ENCODE assay signal across 19 cellular contexts in genomic region chr5:31516802-31517201, GRCh38. TPM values are rescaled to one million over a fixed set of nuclear protein-coding genes. Genes with fewer than 3 reads are reported as not detected.
A peak's percentile ranks its signal among the peaks of the same experiment; 100 is the strongest.
DNase-seq lines count a peak whose midpoint lies in the region; ATAC-seq lines count a peak whose summit lies in the region.
"Had no signal": no experiment of that assay in that cellular context is flagged by ENCODE, and none has a peak within 500 bp of the region (broad histone marks: within the 10 kb centered on the region; RNA-seq: fewer than 3 reads in every experiment).

No MANE protein-coding gene starts in this region.

- ATAC-seq in activated naive CD8-positive, alpha-beta T cell treated with anti-CD3 and anti-CD28 coated beads, Interleukin-2, amount 10 ng/mL, durations not matched to agents 7 days and 5 days (ENCODE audit: low read depth): peak; percentile 42
- ATAC-seq in activated naive CD8-positive, alpha-beta T cell treated with anti-CD3 and anti-CD28 coated beads, Interleukin-2, amount 50 U/mL, for 24 hours: no peak
- no peak for ATAC-seq in HG02885 (IDR thresholded peaks at IDR 0.05; ENCODE audit: poor library complexity, unreplicated experiment)
- ATAC-seq: K562, PC-3 had no signal

- H3K36me3 Mint-ChIP-seq in activated naive CD8-positive, alpha-beta T cell treated with anti-CD3 and anti-CD28 coated beads, Interleukin-2, amount 10 ng/mL, durations not matched to agents 7 days and 5 days: peaks cover 24% of the 10 kb centered on the region
- peaks cover 39% of the 10 kb centered on the region for H3K36me3 Mint-ChIP-seq in activated naive CD8-positive, alpha-beta T cell treated with anti-CD3 and anti-CD28 coated beads, Interleukin-2, amount 50 U/mL, for 24 hours (ENCODE audit: low read depth)

- H3K4me1 Mint-ChIP-seq in activated naive CD8-positive, alpha-beta T cell treated with anti-CD3 and anti-CD28 coated beads, Interleukin-2, amount 10 ng/mL, durations not matched to agents 7 days and 5 days: peaks cover 7% of the 10 kb centered on the region
- peaks cover 4% of the 10 kb centered on the region for H3K4me1 Mint-ChIP-seq in activated naive CD8-positive, alpha-beta T cell treated with anti-CD3 and anti-CD28 coated beads, Interleukin-2, amount 50 U/mL, for 24 hours

- H3K27me3 Mint-ChIP-seq in activated naive CD8-positive, alpha-beta T cell treated with anti-CD3 and anti-CD28 coated beads, Interleukin-2, amount 10 ng/mL, durations not matched to agents 7 days and 5 days: no peaks in the 10 kb centered on the region
- no peaks in the 10 kb centered on the region for H3K27me3 Mint-ChIP-seq in activated naive CD8-positive, alpha-beta T cell treated with anti-CD3 and anti-CD28 coated beads, Interleukin-2, amount 50 U/mL, for 24 hours

- peak overlapping the region; percentile 50 for H3K27ac Mint-ChIP-seq in activated naive CD8-positive, alpha-beta T cell treated with anti-CD3 and anti-CD28 coated beads, Interleukin-2, amount 10 ng/mL, durations not matched to agents 7 days and 5 days
- H3K27ac Mint-ChIP-seq in activated naive CD8-positive, alpha-beta T cell treated with anti-CD3 and anti-CD28 coated beads, Interleukin-2, amount 50 U/mL, for 24 hours: no peak overlapping the region
- H3K27ac Mint-ChIP-seq: CD14-positive monocyte; T-helper 1 cell treated with Interleukin-12 subunit alpha and Interleukin-12 subunit beta and Interleukin-4 antibody, amounts not matched to agents 30 μg/mL and 1 μg/mL, for 36 hours had no signal

- POLR2A ChIA-PET in activated naive CD8-positive, alpha-beta T cell treated with anti-CD3 and anti-CD28 coated beads, Interleukin-2, amount 10 ng/mL, durations not matched to agents 7 days and 5 days (lab: Charles Lee): interaction anchor here (0.6 kb wide), 1 partner anchor 75 kb away, joined by 5 read pairs; no protein-coding TSS in a partner anchor

- no peaks in the 10 kb centered on the region for H3K9me3 Mint-ChIP-seq in activated naive CD8-positive, alpha-beta T cell treated with anti-CD3 and anti-CD28 coated beads, Interleukin-2, amount 10 ng/mL, durations not matched to agents 7 days and 5 days
- H3K9me3 Mint-ChIP-seq in activated naive CD8-positive, alpha-beta T cell treated with anti-CD3 and anti-CD28 coated beads, Interleukin-2, amount 50 U/mL, for 24 hours: no peaks in the 10 kb centered on the region
- H3K9me3 Mint-ChIP-seq: CD14-positive monocyte; T-helper 1 cell treated with Interleukin-12 subunit alpha and Interleukin-12 subunit beta and Interleukin-4 antibody, amounts not matched to agents 30 μg/mL and 1 μg/mL, for 36 hours had no signal

- no peak for DNase-seq in activated naive CD8-positive, alpha-beta T cell treated with anti-CD3 and anti-CD28 coated beads, Interleukin-2, amount 10 ng/mL, durations not matched to agents 7 days and 5 days
- DNase-seq in activated naive CD8-positive, alpha-beta T cell treated with anti-CD3 and anti-CD28 coated beads, Interleukin-2, amount 50 U/mL, for 24 hours: no peak
- DNase-seq in Kasumi-1 (lab: John Stamatoyannopoulos, UW): peak; percentile 58 to 67
- DNase-seq in NOMO-1 treated with DMSO at 0.1 percent for 48 hours (lab: John Stamatoyannopoulos, UW; ENCODE audit: unreplicated experiment): peak; percentile 65
- no peak for DNase-seq in NCI-H748 treated with DMSO at 0.1 percent for 48 hours (lab: John Stamatoyannopoulos, UW)
- DNase-seq in NCI-H1694 treated with DMSO at 0.1 percent for 48 hours (lab: John Stamatoyannopoulos, UW): no peak
- DNase-seq: DMS79 treated with DMSO at 0.1 percent for 48 hours, GM23248, NCI-H1092 treated with DMSO at 0.1 percent for 48 hours, NCI-H146, NCI-H2081, NCI-H446 treated with DMSO at 0.1 percent for 48 hours, NCI-H69, PC-3, SJCRH30 had no signal

- H3K4me3 Mint-ChIP-seq in activated naive CD8-positive, alpha-beta T cell treated with anti-CD3 and anti-CD28 coated beads, Interleukin-2, amount 10 ng/mL, durations not matched to agents 7 days and 5 days: peak overlapping the region; percentile 49
- no peak overlapping the region for H3K4me3 Mint-ChIP-seq in activated naive CD8-positive, alpha-beta T cell treated with anti-CD3 and anti-CD28 coated beads, Interleukin-2, amount 50 U/mL, for 24 hours
- H3K4me3 Mint-ChIP-seq: CD14-positive monocyte; T-helper 1 cell treated with Interleukin-12 subunit alpha and Interleukin-12 subunit beta and Interleukin-4 antibody, amounts not matched to agents 30 μg/mL and 1 μg/mL, for 36 hours had no signal

RNA-seq across cellular contexts. Expression of gene DROSHA, which starts 15.1 kb away (rescaled TPM):
- 10 to 100 TPM; 66.7 to 87.4 TPM for total RNA-seq in activated naive CD8-positive, alpha-beta T cell treated with anti-CD3 and anti-CD28 coated beads, Interleukin-2, amount 10 ng/mL, durations not matched to agents 7 days and 5 days

RNA-seq across cellular contexts. Expression of gene C5orf22, which starts 15.3 kb away (rescaled TPM):
- total RNA-seq in activated naive CD8-positive, alpha-beta T cell treated with anti-CD3 and anti-CD28 coated beads, Interleukin-2, amount 10 ng/mL, durations not matched to agents 7 days and 5 days: 10 to 100 TPM; 27.2 to 29.9 TPM

Comparison
In these comparisons a context has a peak if more than half of its experiments do, and no peak if none do; other contexts are left out.
1. DNase-seq: peak in Kasumi-1 (2 of 2) and NOMO-1 treated with DMSO at 0.1 percent for 48 hours (single experiment); none in activated naive CD8-positive, alpha-beta T cell treated with anti-CD3 and anti-CD28 coated beads, Interleukin-2, amount 10 ng/mL, durations not matched to agents 7 days and 5 days (single experiment), activated naive CD8-positive, alpha-beta T cell treated with anti-CD3 and anti-CD28 coated beads, Interleukin-2, amount 50 U/mL, for 24 hours (single experiment), NCI-H748 treated with DMSO at 0.1 percent for 48 hours (single experiment) and NCI-H1694 treated with DMSO at 0.1 percent for 48 hours (single experiment).